ENCODE assay signal across 9 cellular contexts in the genomic region with DNA sequence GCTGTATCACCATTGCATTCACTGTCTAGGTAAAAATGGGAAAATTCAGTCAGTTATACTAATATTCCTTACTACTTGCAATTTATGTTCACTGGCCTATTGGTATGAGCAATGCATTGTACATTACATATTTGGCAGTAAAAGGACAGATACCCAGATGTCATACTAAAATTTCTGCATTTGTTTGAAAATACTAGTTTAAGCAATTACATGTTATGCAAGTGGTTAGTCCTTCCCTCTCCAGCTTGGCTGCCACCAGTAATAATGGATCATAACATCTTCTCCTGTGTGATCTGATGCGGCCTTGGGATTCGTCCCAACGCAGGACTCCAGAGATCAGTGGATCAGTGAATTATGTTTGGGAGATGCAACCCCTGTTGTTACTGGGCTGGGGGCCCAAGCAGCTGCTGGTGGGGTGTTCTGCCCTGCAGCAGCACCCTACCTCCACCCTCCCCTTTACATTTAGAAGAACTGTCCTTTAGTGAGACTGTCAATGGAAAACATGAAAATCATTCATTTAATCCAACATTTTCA. TPM values are rescaled to one million over a fixed set of nuclear protein-coding genes. Genes with fewer than 3 reads are reported as not detected.
DNase-seq lines count a peak whose midpoint lies in the region; ATAC-seq and TF ChIP-seq lines count a peak whose summit lies in the region.
"Had no signal": no experiment of that assay in that cellular context is flagged by ENCODE, and none has a peak within 500 bp of the region (broad histone marks: within the 10 kb centered on the region; RNA-seq: fewer than 3 reads in every experiment).

No MANE protein-coding gene starts in this region.

- H3K27me3 Mint-ChIP-seq in brain: no peaks in the 10 kb centered on the region
- H3K27me3 Mint-ChIP-seq in activated naive CD8-positive, alpha-beta T cell treated with anti-CD3 and anti-CD28 coated beads, Interleukin-2, amount 50 U/mL, for 24 hours: no peaks in the 10 kb centered on the region

- H3K27ac ChIP-seq in BLaER1 treated with 17β-estradiol and CSF1 and Interleukin-3, amounts not matched to agents 10 nM and 100 nM: peak overlapping the region; percentile 53 to 92 (median 82); a peak in 20 of 22 replicates
- peak overlapping the region; percentile 88 to 90 for H3K27ac ChIP-seq in left lung
- peak overlapping the region; percentile 69 for H3K27ac ChIP-seq in skeletal muscle tissue (ENCODE audit: low read depth, low read length)

- peak overlapping the region in 3 of 10 experiments; percentile 8 to 61 (median 24); a peak in 2 of 20 replicates for H3K4me3 ChIP-seq in BLaER1 treated with 17β-estradiol and CSF1 and Interleukin-3, amounts not matched to agents 10 nM and 100 nM
- no peak overlapping the region for H3K4me3 ChIP-seq in left lung
- peak overlapping the region in 2 of 3 donors; percentile 14 to 25 for H3K4me3 ChIP-seq in skeletal muscle tissue (ENCODE audit: low read length in 3 of 3)

- H3K4me1 Mint-ChIP-seq in brain: peaks cover 34% of the 10 kb centered on the region
- H3K4me1 Mint-ChIP-seq in activated naive CD8-positive, alpha-beta T cell treated with anti-CD3 and anti-CD28 coated beads, Interleukin-2, amount 50 U/mL, for 24 hours: peaks cover 21% of the 10 kb centered on the region

- H3K4me1 ChIP-seq in BLaER1 treated with 17β-estradiol and CSF1 and Interleukin-3, amounts not matched to agents 10 nM and 100 nM: peaks cover 41 to 91% (median 57%) of the 10 kb centered on the region in 10 experiments
- H3K4me1 ChIP-seq in left lung (peaks cover 23 to 72% of the 10 kb centered on the region in 2 donors), skeletal muscle tissue (ENCODE audit: control insufficient read depth in 3 of 3, insufficient read depth in 3 of 3, low read length in 3 of 3) (peaks cover 32 to 35% (median 34%) of the 10 kb centered on the region in 3 donors)

- H3K9ac ChIP-seq in BLaER1 treated with 17β-estradiol and CSF1 and Interleukin-3, amounts not matched to agents 10 nM and 100 nM: peak overlapping the region in 9 of 11 experiments; percentile 31 to 77 (median 68); a peak in 16 of 22 replicates
- peak overlapping the region in 1 of 3 donors; percentile 41 for H3K9ac ChIP-seq in skeletal muscle tissue (ENCODE audit: low read depth in 1 of 3, low read length in 3 of 3)

- H3K9me3 Mint-ChIP-seq in brain: peaks cover 0 to 7% (median 2%) of the 10 kb centered on the region in 5 experiments
- peaks cover 6% of the 10 kb centered on the region for H3K9me3 Mint-ChIP-seq in activated naive CD8-positive, alpha-beta T cell treated with anti-CD3 and anti-CD28 coated beads, Interleukin-2, amount 50 U/mL, for 24 hours

- peak overlapping the region; percentile 73 to 90 (median 83) for H3K4me2 ChIP-seq in BLaER1 treated with 17β-estradiol and CSF1 and Interleukin-3, amounts not matched to agents 10 nM and 100 nM

- peak overlapping the region; percentile 8 to 98 (median 94) for H3K27ac Mint-ChIP-seq in brain
- no peak overlapping the region for H3K27ac Mint-ChIP-seq in activated naive CD8-positive, alpha-beta T cell treated with anti-CD3 and anti-CD28 coated beads, Interleukin-2, amount 50 U/mL, for 24 hours

- peaks cover 0 to 3% (median 0%) of the 10 kb centered on the region in 11 experiments; a peak in 1 of 22 replicates for H4K20me1 ChIP-seq in BLaER1 treated with 17β-estradiol and CSF1 and Interleukin-3, amounts not matched to agents 10 nM and 100 nM

- peak overlapping the region in 1 of 5 experiments; percentile 28 for H3K4me3 Mint-ChIP-seq in brain
- no peak overlapping the region for H3K4me3 Mint-ChIP-seq in activated naive CD8-positive, alpha-beta T cell treated with anti-CD3 and anti-CD28 coated beads, Interleukin-2, amount 50 U/mL, for 24 hours

- 0 out of 22 replicates have a peak, but pooled peaks cover 0 to 4% (median 0%) of the 10 kb centered on the region in 11 experiments for H3K36me3 ChIP-seq in BLaER1 treated with 17β-estradiol and CSF1 and Interleukin-3, amounts not matched to agents 10 nM and 100 nM
- H3K36me3 ChIP-seq in left lung (no peaks in the 10 kb centered on the region), skeletal muscle tissue (ENCODE audit: control insufficient read depth in 3 of 3, insufficient read depth in 3 of 3, low read length in 3 of 3) (no peaks in the 10 kb centered on the region)

- TF ChIP-seq CTCF in brain (conservative IDR thresholded peaks at IDR 0.05) (no peak), left lung (IDR thresholded peaks at IDR 0.05) (no peak)

- no peaks in the 10 kb centered on the region for H3K27me3 ChIP-seq in BLaER1 treated with 17β-estradiol and CSF1 and Interleukin-3, amounts not matched to agents 10 nM and 100 nM
- no peaks in the 10 kb centered on the region for H3K27me3 ChIP-seq in left lung
- no peaks in the 10 kb centered on the region for H3K27me3 ChIP-seq in skeletal muscle tissue (ENCODE audit: control insufficient read depth in 3 of 3, insufficient read depth in 3 of 3, low read length in 3 of 3)

- peaks cover 0 to 27% (median 17%) of the 10 kb centered on the region in 11 experiments; a peak in 18 of 22 replicates for H3K9me3 ChIP-seq in BLaER1 treated with 17β-estradiol and CSF1 and Interleukin-3, amounts not matched to agents 10 nM and 100 nM (replicated peaks in 1 of 11)
- H3K9me3 ChIP-seq in left lung: no peaks in the 10 kb centered on the region
- H3K9me3 ChIP-seq in skeletal muscle tissue (ENCODE audit: control insufficient read depth in 3 of 3, low read length in 3 of 3): no peaks in the 10 kb centered on the region

- intact Hi-C loops in left lung (cut with DNase I): no loop called here

- H3K36me3 Mint-ChIP-seq in brain: peaks cover 4% of the 10 kb centered on the region
- H3K36me3 Mint-ChIP-seq in activated naive CD8-positive, alpha-beta T cell treated with anti-CD3 and anti-CD28 coated beads, Interleukin-2, amount 50 U/mL, for 24 hours (ENCODE audit: low read depth): no peaks in the 10 kb centered on the region

- no peak for ATAC-seq in left lung
- ATAC-seq in activated naive CD8-positive, alpha-beta T cell treated with anti-CD3 and anti-CD28 coated beads, Interleukin-2, amount 50 U/mL, for 24 hours: no peak

- DNase-seq in left lung: peak in 1 of 2 donors; percentile 37
- DNase-seq in stimulated activated CD8-positive, alpha-beta memory T cell treated with anti-CD3 and anti-CD28 coated beads, Interleukin-4, amount 100 ng/mL, for 48 hours: no peak
- DNase-seq in amygdala (lab: John Stamatoyannopoulos, UW): no peak
- no peak for DNase-seq in NCI-H128 (lab: John Stamatoyannopoulos, UW; ENCODE audit: unreplicated experiment)
- no peak for DNase-seq in activated naive CD8-positive, alpha-beta T cell treated with anti-CD3 and anti-CD28 coated beads, Interleukin-2, amount 50 U/mL, for 24 hours
- DNase-seq: stimulated activated CD4-positive, alpha-beta T cell treated with anti-CD3 and anti-CD28 coated beads, Interleukin-4, amount 100 ng/mL, for 1 hour had no signal

RNA-seq across cellular contexts. Expression of gene PDK4, which starts 11.2 kb away (rescaled TPM):
- polyA plus RNA-seq in brain (ENCODE audit: insufficient read depth, low read depth, low replicate concordance): 25.9 TPM
- total RNA-seq in left lung (10 to 100 TPM; 26.0 to 56.6 TPM), skeletal muscle tissue (13.0 TPM)

Comparison
In these comparisons a context has a peak if more than half of its experiments do, and no peak if none do; other contexts are left out.
1. H3K4me3 ChIP-seq: peak in skeletal muscle tissue (2 of 3); none in left lung (0 of 2).
2. Peak in every context shown above with its lines, with median percentiles within 50 percentile points of each other: H3K27ac ChIP-seq.